ENCODE assay signal across 22 cellular contexts in the genomic region with DNA sequence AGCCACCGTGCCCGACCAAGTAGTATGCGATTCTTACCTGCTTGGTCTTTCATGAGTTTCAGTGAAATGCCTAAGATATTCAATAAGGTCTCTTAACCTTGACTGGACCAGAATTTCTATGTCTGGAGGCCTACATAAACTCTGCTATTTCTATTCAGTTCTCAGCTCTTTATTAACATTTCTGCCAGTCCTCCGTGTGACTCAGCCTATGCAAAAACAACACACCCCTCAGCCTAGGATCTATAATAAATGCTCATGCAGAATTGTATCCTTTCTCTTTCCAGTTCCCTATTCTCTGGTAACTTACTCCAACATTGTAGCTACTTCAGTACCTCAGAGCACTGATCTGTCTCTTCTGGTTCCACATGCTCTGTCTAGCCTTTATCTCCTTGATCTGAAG.
A peak's percentile ranks its signal among the peaks of the same experiment; 100 is the strongest.
DNase-seq lines count a peak whose midpoint lies in the region; ATAC-seq and TF ChIP-seq lines count a peak whose summit lies in the region.
"Had no signal": no experiment of that assay in that cellular context is flagged by ENCODE, and none has a peak within 500 bp of the region (broad histone marks: within the 10 kb centered on the region; RNA-seq: fewer than 3 reads in every experiment).

No MANE protein-coding gene starts in this region.

- no peak overlapping the region for H3K14ac ChIP-seq in mesenchymal stem cell (ENCODE audit: low read length in 2 of 2)

- no peak overlapping the region for H2BK12ac ChIP-seq in mesenchymal stem cell (ENCODE audit: low read length in 2 of 2)

- H3K27ac Mint-ChIP-seq in stimulated activated naive B cell treated with anti-CD40 and anti-IgM and Interleukin-4, amounts not matched to agents 10 μg/mL and 1 μg/mL and 100 μg/mL, for 72 hours = no peak overlapping the region
- H3K27ac Mint-ChIP-seq: CD4-positive, alpha-beta T cell; GM23338 had no signal

- ATAC-seq in GM19351 (IDR thresholded peaks at IDR 0.05; ENCODE audit: unreplicated experiment) = no peak
- ATAC-seq in gastrocnemius medialis = no peak
- no peak for ATAC-seq in stimulated activated naive B cell treated with anti-CD40 and anti-IgM and Interleukin-4, amounts not matched to agents 10 μg/mL and 1 μg/mL and 100 μg/mL, for 72 hours (replicated peaks)
- ATAC-seq: GM23338 had no signal

- peak overlapping the region; percentile 20 for H3K27ac ChIP-seq in epithelial cell of prostate
- peak overlapping the region; percentile 38 for H3K27ac ChIP-seq in mesenchymal stem cell (ENCODE audit: low read length, poor library complexity, severe bottlenecking)
- no peak overlapping the region for H3K27ac ChIP-seq in gastrocnemius medialis
- H3K27ac ChIP-seq: BLaER1, RWPE1 had no signal

- H2BK15ac ChIP-seq in mesenchymal stem cell (ENCODE audit: low read depth, poor library complexity, severe bottlenecking) = no peak overlapping the region

- DNase-seq in Caki2 (ENCODE audit: low read depth) = peak; percentile 48
- peak; percentile 19 for DNase-seq in adipocyte (ENCODE audit: low read depth)
- DNase-seq in epithelial cell of prostate (ENCODE audit: low read depth, low spot score) = no peak
- peak; percentile 10 for DNase-seq in mesenchymal stem cell
- no peak for DNase-seq in gastrocnemius medialis
- DNase-seq in stimulated activated naive B cell treated with anti-CD40 and anti-IgM and Interleukin-4, amounts not matched to agents 10 μg/mL and 1 μg/mL and 100 μg/mL, for 72 hours = no peak
- DNase-seq in NCI-H1417 (lab: John Stamatoyannopoulos, UW) = no peak
- DNase-seq: CD4-positive, alpha-beta T cell; COR-L47; DMS 273 treated with DMSO at 0.1 percent for 48 hours; HCEC 1CT; KG1; NCI-H1436 treated with DMSO at 0.1 percent for 48 hours; NCI-H2029; NCI-H510A treated with DMSO at 0.1 percent for 48 hours; NCI-H748 treated with DMSO at 0.1 percent for 48 hours; SHP77 treated with DMSO at 0.1 percent for 48 hours; SK-N-SH had no signal

- H3K4me3 ChIP-seq in adipocyte (ENCODE audit: low read length) (no peak overlapping the region), mesenchymal stem cell (ENCODE audit: insufficient read depth in 1 of 2, low read depth in 1 of 2, low read length in 2 of 2) (no peak overlapping the region), gastrocnemius medialis (no peak overlapping the region)
- H3K4me3 ChIP-seq: BLaER1, GM23338 had no signal

- H3K36me3 Mint-ChIP-seq in stimulated activated naive B cell treated with anti-CD40 and anti-IgM and Interleukin-4, amounts not matched to agents 10 μg/mL and 1 μg/mL and 100 μg/mL, for 72 hours = no peaks in the 10 kb centered on the region

- H3K36me3 ChIP-seq in adipocyte (ENCODE audit: control insufficient read depth, insufficient read depth, low read length, severe bottlenecking) (no peaks in the 10 kb centered on the region), mesenchymal stem cell (ENCODE audit: control insufficient read depth in 1 of 2, insufficient read depth in 2 of 2, low read depth in 1 of 2, low read length in 2 of 2) (no peaks in the 10 kb centered on the region), gastrocnemius medialis (no peaks in the 10 kb centered on the region)

- no peak overlapping the region for H4K8ac ChIP-seq in mesenchymal stem cell (ENCODE audit: low read length)

- H3K9me3 Mint-ChIP-seq in stimulated activated naive B cell treated with anti-CD40 and anti-IgM and Interleukin-4, amounts not matched to agents 10 μg/mL and 1 μg/mL and 100 μg/mL, for 72 hours = peaks cover 11 to 21% of the 10 kb centered on the region in 2 donors

- H2BK120ac ChIP-seq in mesenchymal stem cell (ENCODE audit: low read depth, low read length) = no peak overlapping the region

- no peaks in the 10 kb centered on the region for H3K4me1 Mint-ChIP-seq in stimulated activated naive B cell treated with anti-CD40 and anti-IgM and Interleukin-4, amounts not matched to agents 10 μg/mL and 1 μg/mL and 100 μg/mL, for 72 hours

- no peaks in the 10 kb centered on the region for H3K27me3 Mint-ChIP-seq in stimulated activated naive B cell treated with anti-CD40 and anti-IgM and Interleukin-4, amounts not matched to agents 10 μg/mL and 1 μg/mL and 100 μg/mL, for 72 hours
- H3K27me3 Mint-ChIP-seq: CD4-positive, alpha-beta T cell had no signal

- H3K4me1 ChIP-seq in adipocyte (ENCODE audit: control insufficient read depth, insufficient read depth, low read length) (no peaks in the 10 kb centered on the region), mesenchymal stem cell (ENCODE audit: control insufficient read depth, insufficient read depth, low read depth, low read length) (peaks cover 1% of the 10 kb centered on the region), gastrocnemius medialis (no peaks in the 10 kb centered on the region)

- H3K4me3 Mint-ChIP-seq in stimulated activated naive B cell treated with anti-CD40 and anti-IgM and Interleukin-4, amounts not matched to agents 10 μg/mL and 1 μg/mL and 100 μg/mL, for 72 hours = no peak overlapping the region
- H3K4me3 Mint-ChIP-seq: CD4-positive, alpha-beta T cell; GM23338 had no signal

- no peaks in the 10 kb centered on the region for H3K79me1 ChIP-seq in mesenchymal stem cell (replicated peaks; ENCODE audit: low read length, poor library complexity, severe bottlenecking)

- H3K23ac ChIP-seq in mesenchymal stem cell (ENCODE audit: low read length in 2 of 2) = no peak overlapping the region

- H3K27me3 ChIP-seq in adipocyte (replicated peaks; ENCODE audit: control insufficient read depth, insufficient read depth, low read length) (peaks cover 8% of the 10 kb centered on the region), mesenchymal stem cell (ENCODE audit: control insufficient read depth in 1 of 2, insufficient read depth in 1 of 2, low read length in 2 of 2) (peaks cover 0 to 8% of the 10 kb centered on the region in 2 experiments), gastrocnemius medialis (no peaks in the 10 kb centered on the region)
- H3K27me3 ChIP-seq: BLaER1 had no signal

- intact Hi-C loops in gastrocnemius medialis (cut with DNase I; ENCODE audit: low total_unique reads) = no loop called here

- no peak overlapping the region for H3K4ac ChIP-seq in mesenchymal stem cell (ENCODE audit: low read depth in 1 of 2, low read length in 2 of 2)

- H3K9me3 ChIP-seq in adipocyte (ENCODE audit: control insufficient read depth, low read length) (peaks cover 3% of the 10 kb centered on the region), mesenchymal stem cell (ENCODE audit: control insufficient read depth, low read length) (peaks cover 3% of the 10 kb centered on the region), gastrocnemius medialis (peaks cover 0 to 9% (median 0%) of the 10 kb centered on the region in 3 donors)
- H3K9me3 ChIP-seq: SK-N-SH had no signal

- no peak for TF ChIP-seq CTCF in gastrocnemius medialis (IDR thresholded peaks at IDR 0.05 in 4 of 5, conservative IDR thresholded peaks at IDR 0.05 in 1 of 5)

- in situ Hi-C loops in Caki2 (cut with HindIII; ENCODE audit: low pct_unique_long_range_greater_than_20kb, low sequenced_read_pairs) = no loop called here
- in situ Hi-C loops in gastrocnemius medialis (cut with MboI; ENCODE audit: low sequenced_read_pairs in 4 of 4) = no loop called here

- no peak overlapping the region for H2BK5ac ChIP-seq in mesenchymal stem cell (ENCODE audit: low read depth, low read length, poor library complexity, severe bottlenecking)

- H2AK5ac ChIP-seq in mesenchymal stem cell (ENCODE audit: low read length, severe bottlenecking) = no peak overlapping the region

- H3K9ac ChIP-seq in adipocyte (ENCODE audit: low read length) = no peak overlapping the region
- no peak overlapping the region for H3K9ac ChIP-seq in mesenchymal stem cell (ENCODE audit: low read length)
- H3K9ac ChIP-seq: BLaER1, SK-N-SH had no signal

- 86% methylated on average over 4 of the region's 4 CpGs for WGBS in mesenchymal stem cell

- no peak overlapping the region for H3K18ac ChIP-seq in mesenchymal stem cell (ENCODE audit: low read depth in 1 of 2, low read length in 2 of 2)

- H4K91ac ChIP-seq in mesenchymal stem cell (ENCODE audit: low read length) = no peak overlapping the region

- no peak for TF ChIP-seq POLR2A in gastrocnemius medialis (IDR thresholded peaks at IDR 0.05)

- H2AFZ ChIP-seq in mesenchymal stem cell (ENCODE audit: low read depth, low read length) = no peak overlapping the region
- H2AFZ ChIP-seq: GM23338 had no signal

- H3K4me2 ChIP-seq in mesenchymal stem cell (ENCODE audit: low read length, poor library complexity, severe bottlenecking) = no peak overlapping the region
- H3K4me2 ChIP-seq: BLaER1, GM23338, SK-N-SH had no signal

Comparison
In these comparisons a context has a peak if more than half of its experiments do, and no peak if none do; other contexts are left out.
1. DNase-seq: peak in Caki2 (single experiment), adipocyte (single experiment) and mesenchymal stem cell (single experiment); none in epithelial cell of prostate (single experiment), gastrocnemius medialis (0 of 2), stimulated activated naive B cell treated with anti-CD40 and anti-IgM and Interleukin-4, amounts not matched to agents 10 μg/mL and 1 μg/mL and 100 μg/mL, for 72 hours (single experiment) and NCI-H1417 (0 of 3).
2. H3K27ac ChIP-seq: peak in epithelial cell of prostate (single experiment) and mesenchymal stem cell (single experiment); none in gastrocnemius medialis (0 of 4).